ENCODE assay signal across 20 cellular contexts in the genomic region with DNA sequence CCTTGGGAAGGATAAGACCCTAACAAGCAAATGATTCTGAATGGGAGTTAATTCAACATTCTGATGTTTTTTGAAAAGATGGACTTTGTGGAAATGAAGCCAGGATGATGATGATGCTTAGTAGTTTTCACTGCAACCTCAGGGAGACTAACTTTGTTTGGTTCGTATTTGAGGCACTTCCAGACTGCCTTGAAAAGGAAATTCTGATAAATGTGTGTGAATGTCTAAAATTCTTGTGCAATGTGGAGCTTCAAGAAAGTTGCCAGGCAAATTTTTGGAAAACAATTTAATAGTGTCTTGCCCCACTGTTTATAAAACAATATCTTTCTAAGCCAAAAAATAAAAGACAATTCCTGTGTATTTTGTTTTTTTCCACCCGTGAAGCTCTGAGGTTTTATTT.
"Had no signal": no experiment of that assay in that cellular context is flagged by ENCODE, and none has a peak within 500 bp of the region (broad histone marks: within the 10 kb centered on the region; RNA-seq: fewer than 3 reads in every experiment).

No MANE protein-coding gene starts in this region.

- H3K4me3 Mint-ChIP-seq: activated T-cell treated with anti-CD3 and anti-CD28 coated beads, Interleukin-2, amount 50 U/mL, for 72 hours; neural crest cell; stimulated activated effector memory CD8-positive, alpha-beta T cell treated with anti-CD3 and anti-CD28 coated beads, Interleukin-12 subunit alpha, Interleukin-12 subunit beta, amount 100 ng/mL, for 72 hours had no signal

- H3K4me3 ChIP-seq: heart left ventricle, left ventricle myocardium inferior, psoas muscle, right lobe of liver had no signal

- H3K36me3 Mint-ChIP-seq: stimulated activated effector memory CD8-positive, alpha-beta T cell treated with anti-CD3 and anti-CD28 coated beads, Interleukin-12 subunit alpha, Interleukin-12 subunit beta, amount 100 ng/mL, for 72 hours had no signal

- H3K27ac Mint-ChIP-seq: activated T-cell treated with anti-CD3 and anti-CD28 coated beads, Interleukin-2, amount 50 U/mL, for 72 hours; stimulated activated effector memory CD8-positive, alpha-beta T cell treated with anti-CD3 and anti-CD28 coated beads, Interleukin-12 subunit alpha, Interleukin-12 subunit beta, amount 100 ng/mL, for 72 hours had no signal

- FAIRE-seq: bronchial epithelial cell had no signal

- H3K4me1 Mint-ChIP-seq: stimulated activated effector memory CD8-positive, alpha-beta T cell treated with anti-CD3 and anti-CD28 coated beads, Interleukin-12 subunit alpha, Interleukin-12 subunit beta, amount 100 ng/mL, for 72 hours had no signal

- H3K36me3 ChIP-seq: heart left ventricle, left ventricle myocardium inferior, right lobe of liver had no signal

- H3K9me3 Mint-ChIP-seq: activated T-cell treated with anti-CD3 and anti-CD28 coated beads, Interleukin-2, amount 50 U/mL, for 72 hours; stimulated activated effector memory CD8-positive, alpha-beta T cell treated with anti-CD3 and anti-CD28 coated beads, Interleukin-12 subunit alpha, Interleukin-12 subunit beta, amount 100 ng/mL, for 72 hours had no signal

- DNase-seq: activated CD4-positive, alpha-beta T cell treated with anti-CD3 and anti-CD28 coated beads, Interleukin-2, amount 50 U/mL, for 1 hour; activated CD4-positive, CD25-positive, alpha-beta regulatory T cell treated with anti-CD3 and anti-CD28 coated beads, Interleukin-2, amount 50 U/mL, for 72 hours; activated effector memory CD4-positive, alpha-beta T cell treated with anti-CD3 and anti-CD28 coated beads, Interleukin-2, amount 50 U/mL, for 16 hours; activated naive CD4-positive, alpha-beta T cell treated with anti-CD3 and anti-CD28 coated beads, Interleukin-2, amount 50 U/mL, for 16 hours; activated T-cell treated with anti-CD3 and anti-CD28 coated beads, Interleukin-2, amount 50 U/mL, for 72 hours; effector CD4-positive, alpha-beta T cell; foreskin melanocyte; heart left ventricle; left ventricle myocardium inferior; mammary epithelial cell; midbrain; psoas muscle; right lobe of liver; stimulated activated CD4-positive, alpha-beta T cell treated with anti-CD3 and anti-CD28 coated beads, Interleukin-4, amount 100 ng/mL, for 24 hours; T-helper 2 cell; trophoblast cell had no signal

- H3K27me3 ChIP-seq: heart left ventricle, right lobe of liver had no signal

- H3K27ac ChIP-seq: left ventricle myocardium inferior, right lobe of liver, VCaP had no signal

- ATAC-seq: activated T-cell treated with anti-CD3 and anti-CD28 coated beads, Interleukin-2, amount 50 U/mL, for 72 hours; heart left ventricle; psoas muscle; right lobe of liver; stimulated activated effector memory CD8-positive, alpha-beta T cell treated with anti-CD3 and anti-CD28 coated beads, Interleukin-12 subunit alpha, Interleukin-12 subunit beta, amount 100 ng/mL, for 72 hours had no signal

- H3K9me3 ChIP-seq: heart left ventricle, left ventricle myocardium inferior, psoas muscle, right lobe of liver had no signal
